In the genomic region with DNA sequence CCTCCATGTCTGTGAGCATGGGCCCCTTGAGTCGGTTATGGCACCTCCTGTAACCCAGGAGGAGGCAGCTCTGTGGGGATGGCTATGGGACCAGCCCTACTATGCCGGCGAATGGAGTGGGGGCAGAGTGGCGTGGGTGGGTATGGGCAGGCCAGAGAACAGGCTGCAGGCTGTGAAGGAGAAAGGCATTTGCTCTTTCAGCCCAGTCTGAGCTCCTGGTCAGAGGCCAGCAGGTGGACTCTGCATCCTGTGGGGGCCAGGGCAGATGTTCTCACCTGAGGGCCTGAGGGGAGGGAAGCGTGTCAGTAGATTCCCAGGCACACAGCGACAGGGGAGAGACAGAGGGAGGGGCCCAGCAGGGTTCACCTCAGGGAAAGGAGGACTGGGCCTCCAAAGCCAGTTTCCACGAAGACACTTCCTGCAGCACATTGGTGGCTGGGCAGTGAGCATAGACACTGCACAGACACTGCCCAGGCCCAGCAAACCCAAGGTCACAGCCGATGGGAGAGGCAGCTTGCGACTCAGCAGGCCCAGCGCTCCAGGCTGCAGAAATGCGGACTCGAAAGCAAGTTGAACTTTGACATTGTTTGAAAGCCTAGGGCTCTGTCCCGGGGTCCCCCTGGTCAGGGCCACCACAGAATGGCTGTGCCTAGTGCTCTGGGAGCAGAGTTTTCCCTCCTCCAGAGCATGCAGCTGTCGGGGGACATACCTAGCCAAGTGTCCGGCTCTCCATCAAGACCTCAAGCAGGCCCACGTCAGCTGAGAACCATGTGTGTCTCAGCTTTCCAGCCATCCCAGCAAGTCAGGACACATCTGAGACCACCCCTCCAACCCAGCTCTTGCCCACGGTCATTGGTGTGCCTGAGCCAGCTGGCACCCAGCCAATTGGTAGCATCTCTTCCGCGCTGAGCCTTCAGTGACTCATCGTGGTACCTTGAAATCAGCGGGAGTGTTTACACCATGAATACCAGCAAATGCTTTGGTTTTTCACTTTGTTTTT, we compare ENCODE assay signal across 9 cellular contexts. TPM values are rescaled to one million over a fixed set of nuclear protein-coding genes. Genes with fewer than 3 reads are reported as not detected.
DNase-seq lines count a peak whose midpoint lies in the region; ATAC-seq, FAIRE-seq and TF ChIP-seq lines count a peak whose summit lies in the region.
"Had no signal": no experiment of that assay in that cellular context is flagged by ENCODE, and none has a peak within 500 bp of the region (broad histone marks: within the 10 kb centered on the region; RNA-seq: fewer than 3 reads in every experiment).

No MANE protein-coding gene starts in this region.

- no peaks in the 10 kb centered on the region for H3K9me3 Mint-ChIP-seq in effector memory CD8-positive, alpha-beta T cell

- no peaks in the 10 kb centered on the region for H3K36me3 Mint-ChIP-seq in effector memory CD8-positive, alpha-beta T cell (ENCODE audit: insufficient read depth)

- no peak for TF ChIP-seq CTCF in astrocyte of the cerebellum (IDR thresholded peaks at IDR 0.05; ENCODE audit: low read depth, low read length, missing control alignments)
- TF ChIP-seq CTCF in GM13976 (IDR thresholded peaks at IDR 0.05; ENCODE audit: borderline replicate concordance, control extremely low read depth, extremely low read depth, insufficient read depth, missing control alignments) = no peak

- DNase-seq in DMS79 treated with DMSO at 0.1 percent for 48 hours (lab: John Stamatoyannopoulos, UW) (peak; percentile 91), NCI-H1105 (lab: John Stamatoyannopoulos, UW) (peak; percentile 59), astrocyte of the cerebellum (ENCODE audit: low read depth) (peak; percentile 73), myocyte (ENCODE audit: low read depth) (peak; percentile 88), GM13976 (ENCODE audit: low spot score) (no peak), GM12892 (ENCODE audit: insufficient read length) (no peak), aorta (no peak)
- no peak for DNase-seq in effector memory CD8-positive, alpha-beta T cell
- DNase-seq: activated CD4-positive, alpha-beta T cell treated with anti-CD3 and anti-CD28 coated beads, Interleukin-2, amount 50 U/mL, for 1 hour had no signal

- no peak for TF ChIP-seq POLR2A in GM12892 (IDR thresholded peaks at IDR 0.05; ENCODE audit: low read depth, low read length)

- 61 to 68% methylated on average over 21 of the region's 21 CpGs for WGBS in aorta, 2 donors

- H3K36me3 ChIP-seq in aorta (ENCODE audit: control insufficient read depth in 1 of 2, insufficient read depth in 2 of 2, low read length in 1 of 2) = no peaks in the 10 kb centered on the region

- no peaks in the 10 kb centered on the region for H3K27me3 ChIP-seq in aorta (ENCODE audit: control insufficient read depth in 1 of 2, insufficient read depth in 2 of 2, low read length in 1 of 2)

- peaks cover 0 to 5% of the 10 kb centered on the region in 2 donors for H3K4me1 ChIP-seq in aorta (ENCODE audit: control insufficient read depth in 1 of 2, insufficient read depth in 2 of 2, low read length in 2 of 2)

- H3K27ac ChIP-seq in aorta (ENCODE audit: low read depth in 1 of 2, low read length in 2 of 2) = no peak overlapping the region

- no peak for ATAC-seq in aorta (ENCODE audit: low FRiP score)
- ATAC-seq in effector memory CD8-positive, alpha-beta T cell (replicated peaks) = no peak

- H3K27me3 Mint-ChIP-seq in effector memory CD8-positive, alpha-beta T cell = peaks cover 43 to 77% of the 10 kb centered on the region in 2 donors

- FAIRE-seq in GM12892 (lab: Jason Lieb, UNC) = no peak

- no peak overlapping the region for H3K4me3 Mint-ChIP-seq in effector memory CD8-positive, alpha-beta T cell

- H3K9me3 ChIP-seq in aorta (ENCODE audit: control insufficient read depth, low read length) = no peaks in the 10 kb centered on the region

- no peak overlapping the region for H3K27ac Mint-ChIP-seq in effector memory CD8-positive, alpha-beta T cell

- no peak overlapping the region for H3K4me3 ChIP-seq in astrocyte of the cerebellum (ENCODE audit: low read depth, low read length)
- no peak overlapping the region for H3K4me3 ChIP-seq in aorta (ENCODE audit: low read length in 2 of 2)

- intact Hi-C loops in aorta (cut with DNase I) = no loop called here

- H3K4me1 Mint-ChIP-seq in effector memory CD8-positive, alpha-beta T cell (ENCODE audit: low read depth in 2 of 2) = no peaks in the 10 kb centered on the region

- in situ Hi-C loops in astrocyte of the cerebellum (cut with HindIII; ENCODE audit: low sequenced_read_pairs) (no loop called here), GM13976 (cut with MboI; ENCODE audit: low sequenced_read_pairs, unreplicated experiment) (no loop called here)

RNA-seq across cellular contexts. Expression of a gene that starts 53.8 kb away (rescaled TPM):
- 78.3 and 88.1 TPM in 2 replicates for total RNA-seq in myocyte
- polyA plus RNA-seq in myocyte (2012) = 92.8 TPM
- 46.3 TPM for polyA plus RNA-seq in GM12892 (2012; ENCODE audit: missing spikeins)
- 100 to 1,000 TPM; 116 to 123 TPM for total RNA-seq in aorta
- 10 to 100 TPM; 37.1 to 58.5 TPM for polyA plus RNA-seq in aorta

Comparison
In these comparisons a context has a peak if more than half of its experiments do, and no peak if none do; other contexts are left out.
1. DNase-seq: peak in DMS79 treated with DMSO at 0.1 percent for 48 hours (single experiment), NCI-H1105 (single experiment), astrocyte of the cerebellum (single experiment) and myocyte (single experiment); none in GM13976 (single experiment), GM12892 (single experiment), aorta (0 of 2) and effector memory CD8-positive, alpha-beta T cell (0 of 3).